ENCODE assay signal across 15 cellular contexts in the genomic region with DNA sequence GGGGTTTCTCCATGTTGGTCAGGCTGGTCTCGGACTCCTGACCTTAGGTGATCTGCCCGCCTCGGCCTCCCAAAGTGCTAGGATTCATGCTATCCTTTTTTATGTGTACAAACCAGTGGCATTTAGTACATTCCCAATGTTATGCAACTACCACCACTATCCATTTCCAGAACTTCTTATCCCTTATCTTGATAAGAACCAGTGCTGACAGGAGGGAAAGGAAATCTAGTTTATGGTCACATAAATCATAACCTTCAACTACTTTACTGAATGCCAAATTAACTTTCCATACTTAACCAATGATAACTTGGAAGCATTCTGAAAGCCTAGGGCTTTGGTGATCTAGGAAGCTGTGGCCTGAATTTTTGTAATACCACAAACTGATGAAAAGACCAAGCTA.
DNase-seq lines count a peak whose midpoint lies in the region; ATAC-seq, FAIRE-seq and TF ChIP-seq lines count a peak whose summit lies in the region.
"Had no signal": no experiment of that assay in that cellular context is flagged by ENCODE, and none has a peak within 500 bp of the region (broad histone marks: within the 10 kb centered on the region; RNA-seq: fewer than 3 reads in every experiment).

No MANE protein-coding gene starts in this region.

- H3K4me1 Mint-ChIP-seq in astrocyte (ENCODE audit: low read depth, unreplicated experiment), result peaks cover 11% of the 10 kb centered on the region
- peaks cover 5% of the 10 kb centered on the region for H3K4me1 Mint-ChIP-seq in CD4-positive, alpha-beta T cell (ENCODE audit: low read depth)
- peaks cover 6% of the 10 kb centered on the region for H3K4me1 Mint-ChIP-seq in activated naive CD4-positive, alpha-beta T cell treated with anti-CD3 and anti-CD28 coated beads for 36 hours (ENCODE audit: low read depth)

- H3K14ac ChIP-seq in mesenchymal stem cell (ENCODE audit: low read length in 2 of 2) (no peak overlapping the region), neuronal stem cell (ENCODE audit: low read length) (no peak overlapping the region)

- H3K4me1 ChIP-seq in astrocyte (ENCODE audit: insufficient read depth, low read length), result peaks cover 12% of the 10 kb centered on the region
- peaks cover 2% of the 10 kb centered on the region for H3K4me1 ChIP-seq in mesenchymal stem cell (ENCODE audit: control insufficient read depth, insufficient read depth, low read depth, low read length)
- H3K4me1 ChIP-seq in neuronal stem cell (ENCODE audit: control insufficient read depth in 2 of 2, insufficient read depth in 1 of 2, low read depth in 1 of 2, low read length in 2 of 2), result no peaks in the 10 kb centered on the region
- H3K4me1 ChIP-seq: BLaER1 treated with 17β-estradiol and CSF1 and Interleukin-3, amounts not matched to agents 10 nM and 100 nM had no signal

- H2BK12ac ChIP-seq in mesenchymal stem cell (ENCODE audit: low read length in 2 of 2) (no peak overlapping the region), neuronal stem cell (ENCODE audit: low read length) (no peak overlapping the region)

- H2BK120ac ChIP-seq in mesenchymal stem cell (ENCODE audit: low read depth, low read length), result no peak overlapping the region
- H2BK120ac ChIP-seq in neuronal stem cell (ENCODE audit: low read depth, low read length), result no peak overlapping the region

- no peak overlapping the region for H4K91ac ChIP-seq in mesenchymal stem cell (ENCODE audit: low read length)
- H4K91ac ChIP-seq in neuronal stem cell (ENCODE audit: low read depth, low read length, poor library complexity), result no peak overlapping the region

- H2AFZ ChIP-seq in astrocyte (ENCODE audit: low read depth, low read length) (no peak overlapping the region), mesenchymal stem cell (ENCODE audit: low read depth, low read length) (no peak overlapping the region), neuronal stem cell (ENCODE audit: low read length) (no peak overlapping the region)

- H3K27ac ChIP-seq in astrocyte (ENCODE audit: low read depth, low read length) (no peak overlapping the region), mesenchymal stem cell (ENCODE audit: low read length, poor library complexity, severe bottlenecking) (no peak overlapping the region), neuronal stem cell (replicated peaks; ENCODE audit: low read length) (no peak overlapping the region)
- no peak overlapping the region for H3K27ac ChIP-seq in CD4-positive, alpha-beta T cell (ENCODE audit: low read depth, low read length)
- H3K27ac ChIP-seq: BLaER1 treated with 17β-estradiol and CSF1 and Interleukin-3, amounts not matched to agents 10 nM and 100 nM had no signal

- H3K9ac ChIP-seq in astrocyte (ENCODE audit: low read length) (no peak overlapping the region), mesenchymal stem cell (ENCODE audit: low read length) (no peak overlapping the region), neuronal stem cell (ENCODE audit: low read depth, low read length, poor library complexity) (no peak overlapping the region)
- H3K9ac ChIP-seq: BLaER1 treated with 17β-estradiol and CSF1 and Interleukin-3, amounts not matched to agents 10 nM and 100 nM had no signal

- H2BK15ac ChIP-seq in mesenchymal stem cell (ENCODE audit: low read depth, poor library complexity, severe bottlenecking), result no peak overlapping the region
- H2BK15ac ChIP-seq in neuronal stem cell (ENCODE audit: low read length), result no peak overlapping the region

- no peak overlapping the region for H3K18ac ChIP-seq in mesenchymal stem cell (ENCODE audit: low read depth in 1 of 2, low read length in 2 of 2)
- no peak overlapping the region for H3K18ac ChIP-seq in neuronal stem cell (ENCODE audit: low read length)

- H2BK5ac ChIP-seq in mesenchymal stem cell (ENCODE audit: low read depth, low read length, poor library complexity, severe bottlenecking) (no peak overlapping the region), neuronal stem cell (ENCODE audit: low read length) (no peak overlapping the region)

- no peaks in the 10 kb centered on the region for H3K79me2 ChIP-seq in astrocyte (ENCODE audit: insufficient read depth, low read length)

- no peaks in the 10 kb centered on the region for H3K9me3 ChIP-seq in astrocyte (ENCODE audit: insufficient read depth, low read depth, low read length)
- H3K9me3 ChIP-seq in mesenchymal stem cell (ENCODE audit: control insufficient read depth, low read length), result no peaks in the 10 kb centered on the region
- no peaks in the 10 kb centered on the region for H3K9me3 ChIP-seq in neuronal stem cell (replicated peaks in 1 of 2; ENCODE audit: control insufficient read depth in 2 of 2, insufficient read depth in 1 of 2, low read depth in 1 of 2, low read length in 2 of 2)
- no peaks in the 10 kb centered on the region for H3K9me3 ChIP-seq in CD4-positive, alpha-beta T cell (ENCODE audit: control insufficient read depth, low read length)
- H3K9me3 ChIP-seq: BLaER1 treated with 17β-estradiol and CSF1 and Interleukin-3, amounts not matched to agents 10 nM and 100 nM had no signal

- H3K36me3 Mint-ChIP-seq in astrocyte (ENCODE audit: low read depth, unreplicated experiment), result peaks cover 1% of the 10 kb centered on the region
- peaks cover 15% of the 10 kb centered on the region for H3K36me3 Mint-ChIP-seq in CD4-positive, alpha-beta T cell (ENCODE audit: low read depth)
- H3K36me3 Mint-ChIP-seq in activated naive CD4-positive, alpha-beta T cell treated with anti-CD3 and anti-CD28 coated beads for 36 hours (ENCODE audit: low read depth), result peaks cover 3% of the 10 kb centered on the region

- CTCF ChIA-PET in CD4-positive, alpha-beta T cell (lab: Charles Lee), result no interaction called here
- CTCF ChIA-PET in activated naive CD4-positive, alpha-beta T cell treated with anti-CD3 and anti-CD28 coated beads for 36 hours (lab: Charles Lee), result no interaction called here

- H3K27me3 Mint-ChIP-seq in astrocyte (ENCODE audit: low read depth, unreplicated experiment), result no peaks in the 10 kb centered on the region
- H3K27me3 Mint-ChIP-seq in CD4-positive, alpha-beta T cell, result no peaks in the 10 kb centered on the region
- H3K27me3 Mint-ChIP-seq in activated naive CD4-positive, alpha-beta T cell treated with anti-CD3 and anti-CD28 coated beads for 36 hours (ENCODE audit: low read depth), result no peaks in the 10 kb centered on the region

- WGBS in mesenchymal stem cell, result 55% methylated on average over 3 of the region's 3 CpGs
- no CpG with 5 or more reads among the region's 3 CpGs for WGBS in neuronal stem cell (ENCODE audit: extremely low coverage in 2 of 2, insufficient read length in 2 of 2, insufficient replicate concordance in 1 of 2), 2 donors

- H4K20me1 ChIP-seq in astrocyte (ENCODE audit: insufficient read depth, low read length), result no peaks in the 10 kb centered on the region
- H4K20me1 ChIP-seq: BLaER1 treated with 17β-estradiol and CSF1 and Interleukin-3, amounts not matched to agents 10 nM and 100 nM had no signal

- H3K4me2 ChIP-seq in astrocyte (ENCODE audit: low read length) (no peak overlapping the region), mesenchymal stem cell (ENCODE audit: low read length, poor library complexity, severe bottlenecking) (no peak overlapping the region), neuronal stem cell (ENCODE audit: insufficient read depth, low read length, poor library complexity, severe bottlenecking) (no peak overlapping the region)
- H3K4me2 ChIP-seq: BLaER1 treated with 17β-estradiol and CSF1 and Interleukin-3, amounts not matched to agents 10 nM and 100 nM had no signal

- no peak overlapping the region for H3K4me3 ChIP-seq in astrocyte (ENCODE audit: insufficient read depth, low read depth, low read length)
- no peak overlapping the region for H3K4me3 ChIP-seq in mesenchymal stem cell (ENCODE audit: insufficient read depth in 1 of 2, low read depth in 1 of 2, low read length in 2 of 2)
- no peak overlapping the region for H3K4me3 ChIP-seq in neuronal stem cell (ENCODE audit: low read length in 2 of 2)
- H3K4me3 ChIP-seq: BLaER1 treated with 17β-estradiol and CSF1 and Interleukin-3, amounts not matched to agents 10 nM and 100 nM had no signal

- H4K8ac ChIP-seq in mesenchymal stem cell (ENCODE audit: low read length), result no peak overlapping the region
- H4K8ac ChIP-seq in neuronal stem cell (ENCODE audit: low read depth, low read length), result no peak overlapping the region

- intact Hi-C loops in CD4-positive, alpha-beta T cell (cut with DNase I, micrococcal nuclease), result no loop called here
- intact Hi-C loops in activated naive CD4-positive, alpha-beta T cell treated with anti-CD3 and anti-CD28 coated beads for 36 hours (cut with micrococcal nuclease), result no loop called here

- H2AK5ac ChIP-seq in mesenchymal stem cell (ENCODE audit: low read length, severe bottlenecking) (no peak overlapping the region), neuronal stem cell (ENCODE audit: low read depth, low read length) (no peak overlapping the region)

- H3K23ac ChIP-seq in mesenchymal stem cell (ENCODE audit: low read length in 2 of 2) (no peak overlapping the region), neuronal stem cell (ENCODE audit: low read depth, low read length, poor library complexity) (no peak overlapping the region)

- no peak overlapping the region for H3K27ac Mint-ChIP-seq in astrocyte (ENCODE audit: unreplicated experiment)
- H3K27ac Mint-ChIP-seq in CD4-positive, alpha-beta T cell, result no peak overlapping the region
- no peak overlapping the region for H3K27ac Mint-ChIP-seq in activated naive CD4-positive, alpha-beta T cell treated with anti-CD3 and anti-CD28 coated beads for 36 hours

- peaks cover 6% of the 10 kb centered on the region for H3K36me3 ChIP-seq in astrocyte (ENCODE audit: insufficient read depth, low read length)
- peaks cover 4 to 43% of the 10 kb centered on the region in 2 experiments for H3K36me3 ChIP-seq in mesenchymal stem cell (ENCODE audit: control insufficient read depth in 1 of 2, insufficient read depth in 2 of 2, low read depth in 1 of 2, low read length in 2 of 2)
- H3K36me3 ChIP-seq in neuronal stem cell (replicated peaks in 1 of 2; ENCODE audit: control insufficient read depth in 2 of 2, insufficient read depth in 2 of 2, low read length in 2 of 2), result peaks cover 2 to 28% of the 10 kb centered on the region in 2 donors

- no peak overlapping the region for H3K4me3 Mint-ChIP-seq in astrocyte (ENCODE audit: unreplicated experiment)
- no peak overlapping the region for H3K4me3 Mint-ChIP-seq in CD4-positive, alpha-beta T cell
- H3K4me3 Mint-ChIP-seq in activated naive CD4-positive, alpha-beta T cell treated with anti-CD3 and anti-CD28 coated beads for 36 hours, result no peak overlapping the region

- no peak for TF ChIP-seq CTCF in astrocyte (IDR thresholded peaks at IDR 0.05; ENCODE audit: insufficient read depth, low read depth, low read length)
- TF ChIP-seq CTCF in CD4-positive, alpha-beta T cell (IDR thresholded peaks at IDR 0.05), result no peak

- H3K79me1 ChIP-seq in mesenchymal stem cell (replicated peaks; ENCODE audit: low read length, poor library complexity, severe bottlenecking) (peaks cover 4% of the 10 kb centered on the region), neuronal stem cell (ENCODE audit: low read depth, low read length) (no peaks in the 10 kb centered on the region)

- no peaks in the 10 kb centered on the region for H3K9me3 Mint-ChIP-seq in astrocyte (ENCODE audit: unreplicated experiment)
- no peaks in the 10 kb centered on the region for H3K9me3 Mint-ChIP-seq in CD4-positive, alpha-beta T cell
- no peaks in the 10 kb centered on the region for H3K9me3 Mint-ChIP-seq in activated naive CD4-positive, alpha-beta T cell treated with anti-CD3 and anti-CD28 coated beads for 36 hours

- DNase-seq in EH (ENCODE audit: low read depth), result peak; percentile 80
- peak; percentile 60 for DNase-seq in NCI-H226
- DNase-seq in astrocyte (ENCODE audit: low read depth), result peak; percentile 77
- DNase-seq in mesenchymal stem cell, result peak; percentile 48
- no peak for DNase-seq in neuronal stem cell (ENCODE audit: low spot score)
- DNase-seq in CD4-positive, alpha-beta T cell, result no peak
- DNase-seq in activated naive CD4-positive, alpha-beta T cell treated with anti-CD3 and anti-CD28 coated beads for 36 hours, result no peak
- no peak for DNase-seq in NCI-H2227 treated with DMSO at 0.1 percent for 48 hours (lab: John Stamatoyannopoulos, UW)
- DNase-seq: NCI-H187, NCI-H446, NCI-H748 treated with DMSO at 0.1 percent for 48 hours, Right ventricle myocardium superior had no signal

- POLR2A ChIA-PET in CD4-positive, alpha-beta T cell (lab: Charles Lee), result interaction anchor here (0.6 kb wide), 1 partner anchor 317 kb away, joined by 4 read pairs; no protein-coding TSS in a partner anchor

- H3K27me3 ChIP-seq in astrocyte (ENCODE audit: insufficient read depth, low read length) (no peaks in the 10 kb centered on the region), mesenchymal stem cell (ENCODE audit: control insufficient read depth in 1 of 2, insufficient read depth in 1 of 2, low read length in 2 of 2) (no peaks in the 10 kb centered on the region), neuronal stem cell (ENCODE audit: control insufficient read depth in 3 of 3, insufficient read depth in 3 of 3, low read depth in 1 of 3, low read length in 3 of 3) (no peaks in the 10 kb centered on the region)
- H3K27me3 ChIP-seq in CD4-positive, alpha-beta T cell (ENCODE audit: control insufficient read depth, insufficient read depth, low read length), result no peaks in the 10 kb centered on the region
- H3K27me3 ChIP-seq: BLaER1 treated with 17β-estradiol and CSF1 and Interleukin-3, amounts not matched to agents 10 nM and 100 nM had no signal

- no peak overlapping the region for H3K4ac ChIP-seq in mesenchymal stem cell (ENCODE audit: low read depth in 1 of 2, low read length in 2 of 2)
- H3K4ac ChIP-seq in neuronal stem cell (ENCODE audit: low read length), result no peak overlapping the region

- no peak for ATAC-seq in CD4-positive, alpha-beta T cell (ENCODE audit: poor library complexity)

- FAIRE-seq in astrocyte (lab: Jason Lieb, UNC), result peak; percentile 95
- FAIRE-seq: A204.1, H1 had no signal

Comparison
In these comparisons a context has a peak if more than half of its experiments do, and no peak if none do; other contexts are left out.
1. DNase-seq: peak in EH (single experiment), NCI-H226 (single experiment), astrocyte (single experiment) and mesenchymal stem cell (single experiment); none in neuronal stem cell (single experiment), CD4-positive, alpha-beta T cell (0 of 10), activated naive CD4-positive, alpha-beta T cell treated with anti-CD3 and anti-CD28 coated beads for 36 hours (single experiment) and NCI-H2227 treated with DMSO at 0.1 percent for 48 hours (single experiment).